Comparison of ENCODE assay signal across 3 cellular contexts in genomic region chr5:136712628-136713027, GRCh38.
"Had no signal": no experiment of that assay in that cellular context is flagged by ENCODE, and none has a peak within 500 bp of the region (broad histone marks: within the 10 kb centered on the region; RNA-seq: fewer than 3 reads in every experiment).

No MANE protein-coding gene starts in this region.

- ATAC-seq: GM12878 had no signal

- H3K4me3 ChIP-seq: GM12878 had no signal

- DNase-seq: GDM1, GF-D8 had no signal
